22 cellular contexts compared by ENCODE assay signal in genomic region chr14:105904379-105904778, GRCh38.
A peak's percentile ranks its signal among the peaks of the same experiment; 100 is the strongest.
DNase-seq lines count a peak whose midpoint lies in the region; ATAC-seq, FAIRE-seq and TF ChIP-seq lines count a peak whose summit lies in the region.
"Had no signal": no experiment of that assay in that cellular context is flagged by ENCODE, and none has a peak within 500 bp of the region (broad histone marks: within the 10 kb centered on the region; RNA-seq: fewer than 3 reads in every experiment).

No MANE protein-coding gene starts in this region.

- no peak overlapping the region for H3K27ac Mint-ChIP-seq in natural killer cell
- H3K27ac Mint-ChIP-seq in stimulated activated naive B cell treated with anti-CD40 and anti-IgM and Interleukin-4, amounts not matched to agents 10 μg/mL and 1 μg/mL and 100 μg/mL, for 72 hours = peak overlapping the region; percentile 25
- H3K27ac Mint-ChIP-seq: CD14-positive monocyte; CD4-positive, alpha-beta memory T cell; GM23338 had no signal

- in situ Hi-C loops in GM12878 (cut with MboI) = no loop called here

- H3K4me2 ChIP-seq in GM12878 (ENCODE audit: control insufficient read depth, insufficient read depth) = peak overlapping the region; percentile 74; the same call in 1 of the 2 replicates
- H3K4me2 ChIP-seq: A549, BLaER1, GM23338 had no signal

- H3K36me3 Mint-ChIP-seq in natural killer cell = no peaks in the 10 kb centered on the region
- peaks cover 10 to 15% of the 10 kb centered on the region in 2 donors for H3K36me3 Mint-ChIP-seq in stimulated activated naive B cell treated with anti-CD40 and anti-IgM and Interleukin-4, amounts not matched to agents 10 μg/mL and 1 μg/mL and 100 μg/mL, for 72 hours
- H3K36me3 Mint-ChIP-seq: CD14-positive monocyte; CD4-positive, alpha-beta memory T cell had no signal

- CTCF ChIA-PET in GM12878 (lab: Yijun Ruan, JAX) = no interaction called here

- H3K4me1 ChIP-seq in GM12878 (ENCODE audit: control insufficient read depth, insufficient read depth, low read length) = no peaks in the 10 kb centered on the region
- H3K4me1 ChIP-seq: A549, BLaER1 had no signal

- no peaks in the 10 kb centered on the region for H3K9me3 Mint-ChIP-seq in natural killer cell
- H3K9me3 Mint-ChIP-seq in stimulated activated naive B cell treated with anti-CD40 and anti-IgM and Interleukin-4, amounts not matched to agents 10 μg/mL and 1 μg/mL and 100 μg/mL, for 72 hours = no peaks in the 10 kb centered on the region

- peaks cover 0 to 6% of the 10 kb centered on the region in 2 donors for H3K4me1 Mint-ChIP-seq in natural killer cell
- H3K4me1 Mint-ChIP-seq in stimulated activated naive B cell treated with anti-CD40 and anti-IgM and Interleukin-4, amounts not matched to agents 10 μg/mL and 1 μg/mL and 100 μg/mL, for 72 hours = peaks cover 5 to 26% of the 10 kb centered on the region in 2 donors
- H3K4me1 Mint-ChIP-seq: CD14-positive monocyte; CD4-positive, alpha-beta memory T cell; GM23338 had no signal

- peak overlapping the region; percentile 90 for H3K9ac ChIP-seq in GM12878 (ENCODE audit: control insufficient read depth, insufficient read depth, low read length)
- H3K9ac ChIP-seq: BLaER1 had no signal

- H3K4me3 Mint-ChIP-seq in natural killer cell = no peak overlapping the region
- peak overlapping the region; percentile 48 to 50 for H3K4me3 Mint-ChIP-seq in stimulated activated naive B cell treated with anti-CD40 and anti-IgM and Interleukin-4, amounts not matched to agents 10 μg/mL and 1 μg/mL and 100 μg/mL, for 72 hours
- H3K4me3 Mint-ChIP-seq: CD14-positive monocyte; CD4-positive, alpha-beta memory T cell; GM23338 had no signal

- no peaks in the 10 kb centered on the region for H3K27me3 ChIP-seq in GM12878 (replicated peaks in 1 of 2; ENCODE audit: control insufficient read depth in 2 of 2, insufficient read depth in 2 of 2, low read length in 1 of 2)
- H3K27me3 ChIP-seq: BLaER1 had no signal

- no peak for ATAC-seq in Right ventricle myocardium inferior
- no peak for ATAC-seq in GM12878
- ATAC-seq in natural killer cell = peak in 2 of 3 donors; percentile 24 to 50
- no peak for ATAC-seq in stimulated activated naive B cell treated with anti-CD40 and anti-IgM and Interleukin-4, amounts not matched to agents 10 μg/mL and 1 μg/mL and 100 μg/mL, for 72 hours (replicated peaks)
- no peak for ATAC-seq in GM18520 (IDR thresholded peaks at IDR 0.05; ENCODE audit: unreplicated experiment)
- ATAC-seq: A549, GM23338 had no signal

- no CpG with 5 or more reads among the region's 11 CpGs for WGBS in GM12878 (ENCODE audit: insufficient coverage, insufficient replicate concordance, low lambda C conversion rate, missing lambda C conversion rate)

- H3K36me3 ChIP-seq in GM12878 (ENCODE audit: control insufficient read depth in 2 of 2, insufficient read depth in 2 of 2, low read length in 1 of 2) = no peaks in the 10 kb centered on the region
- H3K36me3 ChIP-seq: BLaER1 had no signal

- 0 out of 2 replicates have a peak, but pooled peaks have one; percentile 17 for TF ChIP-seq POLR2A in GM12878 (IDR thresholded peaks at IDR 0.05; ENCODE audit: low read depth, low read length)

- DNase-seq in Right ventricle myocardium inferior (ENCODE audit: missing footprints) = peak; percentile 44
- DNase-seq in cardiac septum (ENCODE audit: low spot score) = no peak
- DNase-seq in GM12878 (ENCODE audit: low read depth, low spot score) = no peak
- no peak for DNase-seq in natural killer cell
- no peak for DNase-seq in stimulated activated naive B cell treated with anti-CD40 and anti-IgM and Interleukin-4, amounts not matched to agents 10 μg/mL and 1 μg/mL and 100 μg/mL, for 72 hours
- DNase-seq in activated gamma-delta T cell (lab: John Stamatoyannopoulos, UW) = no peak
- no peak for DNase-seq in NCI-H2081 treated with DMSO at 0.1 percent for 48 hours (lab: John Stamatoyannopoulos, UW)
- DNase-seq: AML-193, DMS153, DMS79, GDM1, HCEC 1CT, IMR-90 had no signal

- no TSS peak for BruUV-seq in GM12878 (replicated peaks; lab: Mats Ljungman, UMichigan)

- TF ChIP-seq CTCF in GM12878 (IDR thresholded peaks at IDR 0.05 in 2 of 3, conservative IDR thresholded peaks at IDR 0.05 in 1 of 3; ENCODE audit: control insufficient read depth in 2 of 3, extremely low read depth in 1 of 3, insufficient read depth in 1 of 3, low read depth in 3 of 3, low read length in 3 of 3) = no peak
- TF ChIP-seq CTCF in natural killer cell (IDR thresholded peaks at IDR 0.05) = no peak

- no peak for FAIRE-seq in GM12878 (lab: Jason Lieb, UNC)
- FAIRE-seq: A549, H54, HTR-8/SVneo had no signal

- TF ChIP-seq EP300 in GM12878 (IDR thresholded peaks at IDR 0.05; ENCODE audit: borderline replicate concordance in 1 of 2, control insufficient read depth in 1 of 2, low read depth in 2 of 2, low read length in 2 of 2) = no peak

- H3K9me3 ChIP-seq in GM12878 (replicated peaks; ENCODE audit: control insufficient read depth, insufficient read depth, low read length) = no peaks in the 10 kb centered on the region
- H3K9me3 ChIP-seq: A549, BLaER1 had no signal

- H3K27ac ChIP-seq in GM12878 (ENCODE audit: control insufficient read depth, insufficient read depth) = peak overlapping the region; percentile 84
- H3K27ac ChIP-seq: 22Rv1, A549, BLaER1 had no signal

- TF ChIP-seq RAD21 in GM12878 (IDR thresholded peaks at IDR 0.05; ENCODE audit: insufficient read depth, low read depth, low read length) = no peak

- POLR2A ChIA-PET in GM12878 (lab: Charles Lee) = no interaction called here

- H3K27me3 Mint-ChIP-seq in natural killer cell (ENCODE audit: low read depth in 2 of 2) = peaks cover 12 to 19% of the 10 kb centered on the region in 2 donors
- no peaks in the 10 kb centered on the region for H3K27me3 Mint-ChIP-seq in stimulated activated naive B cell treated with anti-CD40 and anti-IgM and Interleukin-4, amounts not matched to agents 10 μg/mL and 1 μg/mL and 100 μg/mL, for 72 hours

- H2AFZ ChIP-seq in GM12878 (ENCODE audit: control insufficient read depth, low read depth, low read length) = no peak overlapping the region
- H2AFZ ChIP-seq: GM23338 had no signal

- H4K20me1 ChIP-seq in GM12878 (ENCODE audit: control insufficient read depth, insufficient read depth) = no peaks in the 10 kb centered on the region
- H4K20me1 ChIP-seq: BLaER1 had no signal

- SMC1A ChIA-PET in GM12878 (lab: Charles Lee; ENCODE audit: uncharacterized antibody, unreplicated experiment) = no interaction called here

- RAD21 ChIA-PET in GM12878 (lab: Charles Lee; ENCODE audit: unreplicated experiment) = no interaction called here

- intact Hi-C loops in Right ventricle myocardium inferior (cut with DNase I) (no loop called here), cardiac septum (cut with DNase I) (no loop called here), GM12878 (cut with micrococcal nuclease; ENCODE audit: unreplicated experiment) (no loop called here), natural killer cell (cut with micrococcal nuclease) (no loop called here)

- H3K79me2 ChIP-seq in GM12878 (ENCODE audit: control insufficient read depth, insufficient read depth, low read length) = peaks cover 63% of the 10 kb centered on the region

- H3K4me3 ChIP-seq in GM12878 = peak overlapping the region; percentile 53
- H3K4me3 ChIP-seq: A549, BLaER1, GM23338 had no signal

TF ChIP-seq in GM12878, 131 proteins besides CTCF, POLR2A, EP300 and RAD21:
- TF ChIP-seq RUNX3 (IDR thresholded peaks at IDR 0.05; ENCODE audit: low read length) = peak; percentile 61
- no peak for TF ChIP-seq STAT3 (IDR thresholded peaks at IDR 0.05; ENCODE audit: low read depth, low read length)
- TF ChIP-seq E2F4 (IDR thresholded peaks at IDR 0.05; ENCODE audit: low read depth, low read length) = no peak
- no peak for TF ChIP-seq STAT1 (conservative IDR thresholded peaks at IDR 0.05)
- TF ChIP-seq JUNB (IDR thresholded peaks at IDR 0.05) = no peak

Comparison
In these comparisons a context has a peak if more than half of its experiments do, and no peak if none do; other contexts are left out.
1. ATAC-seq: peak in natural killer cell (2 of 3); none in Right ventricle myocardium inferior (single experiment), GM12878 (single experiment), stimulated activated naive B cell treated with anti-CD40 and anti-IgM and Interleukin-4, amounts not matched to agents 10 μg/mL and 1 μg/mL and 100 μg/mL, for 72 hours (0 of 2) and GM18520 (single experiment).